16 cellular contexts compared by ENCODE assay signal in genomic region chr9:134618163-134618822, GRCh38. TPM values are rescaled to one million over a fixed set of nuclear protein-coding genes. Genes with fewer than 3 reads are reported as not detected.
DNase-seq lines count a peak whose midpoint lies in the region; ATAC-seq, FAIRE-seq and TF ChIP-seq lines count a peak whose summit lies in the region.
"Had no signal": no experiment of that assay in that cellular context is flagged by ENCODE, and none has a peak within 500 bp of the region (broad histone marks: within the 10 kb centered on the region; RNA-seq: fewer than 3 reads in every experiment).

No MANE protein-coding gene starts in this region.

- no peak overlapping the region for H3K4me3 Mint-ChIP-seq in natural killer cell treated with Interleukin-12 subunit alpha and Interleukin-12 subunit beta and Interleukin-15 and Interleukin-18, amount 100 ng/mL, for 72 hours
- H3K4me3 Mint-ChIP-seq in activated CD4-positive, alpha-beta T cell treated with anti-CD3 and anti-CD28 coated beads, Interleukin-2, amount 10 ng/mL, durations not matched to agents 24 days and 14 days: no peak overlapping the region
- H3K4me3 Mint-ChIP-seq: nephron had no signal

- no peak for TF ChIP-seq POLR2A in endothelial cell of umbilical vein (IDR thresholded peaks at IDR 0.05; ENCODE audit: low read depth, low read length)

- intact Hi-C loops in cardiac septum (cut with DNase I) (no loop called here), Right ventricle myocardium superior (cut with DNase I) (no loop called here), endothelial cell of umbilical vein (cut with micrococcal nuclease) (no loop called here), aorta (cut with DNase I) (no loop called here)
- intact Hi-C loops in activated CD4-positive, alpha-beta T cell treated with anti-CD3 and anti-CD28 coated beads, Interleukin-2, amount 10 ng/mL, durations not matched to agents 24 days and 14 days (cut with micrococcal nuclease): no loop called here

- no peak for ATAC-seq in Right ventricle myocardium superior (ENCODE audit: poor library complexity)
- no peak for ATAC-seq in natural killer cell treated with Interleukin-12 subunit alpha and Interleukin-12 subunit beta and Interleukin-15 and Interleukin-18, amount 100 ng/mL, for 72 hours
- no peak for ATAC-seq in aorta (ENCODE audit: low FRiP score)
- no peak for ATAC-seq in HG03565 (IDR thresholded peaks at IDR 0.05; ENCODE audit: unreplicated experiment)

- dilution Hi-C loops in endothelial cell of umbilical vein (cut with MboI; ENCODE audit: extremely low pct_ligation_motif_present, low sequenced_read_pairs): no loop called here

- no peaks in the 10 kb centered on the region for H3K4me1 Mint-ChIP-seq in natural killer cell treated with Interleukin-12 subunit alpha and Interleukin-12 subunit beta and Interleukin-15 and Interleukin-18, amount 100 ng/mL, for 72 hours (ENCODE audit: low read depth in 2 of 2)
- no peaks in the 10 kb centered on the region for H3K4me1 Mint-ChIP-seq in activated CD4-positive, alpha-beta T cell treated with anti-CD3 and anti-CD28 coated beads, Interleukin-2, amount 10 ng/mL, durations not matched to agents 24 days and 14 days

- CTCF ChIA-PET in endothelial cell of umbilical vein (lab: Charles Lee): interaction anchor here (0.7 to 1.2 kb wide), 4 partner anchors 16 to 169 kb away, joined by 3 to 4 read pairs (median 3); partner anchors contain the start of gene COL5A1

- no peak for TF ChIP-seq CTCF in endothelial cell of umbilical vein (IDR thresholded peaks at IDR 0.05; ENCODE audit: extremely low read depth in 1 of 2, insufficient read depth in 1 of 2, low read depth in 1 of 2, low read length in 2 of 2)

- H3K4me3 ChIP-seq in endothelial cell of umbilical vein (replicated peaks in 1 of 3; ENCODE audit: insufficient read depth in 1 of 3, low read depth in 1 of 3, low read length in 3 of 3) (no peak overlapping the region), aorta (ENCODE audit: low read length in 2 of 2) (no peak overlapping the region)
- H3K4me3 ChIP-seq: SK-N-MC, skin epidermis, stomach had no signal

- H3K27ac ChIP-seq in endothelial cell of umbilical vein (ENCODE audit: insufficient read depth, low read depth, low read length) (no peak overlapping the region), aorta (ENCODE audit: low read depth in 1 of 2, low read length in 2 of 2) (no peak overlapping the region)
- H3K27ac ChIP-seq: SK-N-MC, stomach had no signal

- H3K9ac ChIP-seq in endothelial cell of umbilical vein (replicated peaks; ENCODE audit: extremely low read depth, insufficient read depth, low read length): no peak overlapping the region

- no peaks in the 10 kb centered on the region for H3K79me2 ChIP-seq in endothelial cell of umbilical vein (ENCODE audit: control insufficient read depth, insufficient read depth, low read length)

- no peaks in the 10 kb centered on the region for H3K9me3 ChIP-seq in endothelial cell of umbilical vein (replicated peaks; ENCODE audit: control insufficient read depth, insufficient read depth, low read length)
- no peaks in the 10 kb centered on the region for H3K9me3 ChIP-seq in aorta (ENCODE audit: control insufficient read depth, low read length)

- no peak for FAIRE-seq in endothelial cell of umbilical vein (lab: Jason Lieb, UNC)

- BruUV-seq in endothelial cell of umbilical vein (replicated peaks; lab: Mats Ljungman, UMichigan): no TSS peak

- H3K4me1 ChIP-seq in endothelial cell of umbilical vein (ENCODE audit: control insufficient read depth, extremely low read depth, insufficient read depth, low read length): peaks cover 8% of the 10 kb centered on the region
- H3K4me1 ChIP-seq in aorta (ENCODE audit: control insufficient read depth in 1 of 2, insufficient read depth in 2 of 2, low read length in 2 of 2): no peaks in the 10 kb centered on the region

- 76 to 79% methylated on average over 17 of the region's 17 CpGs for WGBS in aorta, 2 donors

- H2AFZ ChIP-seq in endothelial cell of umbilical vein (ENCODE audit: low read depth, low read length): peak overlapping the region; percentile 43

- no peaks in the 10 kb centered on the region for H3K9me3 Mint-ChIP-seq in natural killer cell treated with Interleukin-12 subunit alpha and Interleukin-12 subunit beta and Interleukin-15 and Interleukin-18, amount 100 ng/mL, for 72 hours
- no peaks in the 10 kb centered on the region for H3K9me3 Mint-ChIP-seq in activated CD4-positive, alpha-beta T cell treated with anti-CD3 and anti-CD28 coated beads, Interleukin-2, amount 10 ng/mL, durations not matched to agents 24 days and 14 days

- H3K36me3 Mint-ChIP-seq in natural killer cell treated with Interleukin-12 subunit alpha and Interleukin-12 subunit beta and Interleukin-15 and Interleukin-18, amount 100 ng/mL, for 72 hours: no peaks in the 10 kb centered on the region
- H3K36me3 Mint-ChIP-seq in activated CD4-positive, alpha-beta T cell treated with anti-CD3 and anti-CD28 coated beads, Interleukin-2, amount 10 ng/mL, durations not matched to agents 24 days and 14 days (ENCODE audit: low read depth): no peaks in the 10 kb centered on the region

- H3K27ac Mint-ChIP-seq in natural killer cell treated with Interleukin-12 subunit alpha and Interleukin-12 subunit beta and Interleukin-15 and Interleukin-18, amount 100 ng/mL, for 72 hours: no peak overlapping the region
- no peak overlapping the region for H3K27ac Mint-ChIP-seq in activated CD4-positive, alpha-beta T cell treated with anti-CD3 and anti-CD28 coated beads, Interleukin-2, amount 10 ng/mL, durations not matched to agents 24 days and 14 days

- H3K9me1 ChIP-seq in endothelial cell of umbilical vein (replicated peaks; ENCODE audit: control insufficient read depth, extremely low read depth, insufficient read depth, low read length): no peaks in the 10 kb centered on the region

- H4K20me1 ChIP-seq in endothelial cell of umbilical vein (replicated peaks; ENCODE audit: control insufficient read depth, extremely low read depth, insufficient read depth, low read length): no peaks in the 10 kb centered on the region

- H3K4me2 ChIP-seq in endothelial cell of umbilical vein (ENCODE audit: insufficient read depth, low read length): no peak overlapping the region

- H3K36me3 ChIP-seq in endothelial cell of umbilical vein (ENCODE audit: control insufficient read depth in 2 of 2, extremely low read depth in 1 of 2, insufficient read depth in 2 of 2, low read length in 2 of 2) (no peaks in the 10 kb centered on the region), aorta (ENCODE audit: control insufficient read depth in 1 of 2, insufficient read depth in 2 of 2, low read length in 1 of 2) (no peaks in the 10 kb centered on the region)
- H3K36me3 ChIP-seq: stomach had no signal

- DNase-seq in cardiac septum (ENCODE audit: low spot score) (peak; percentile 71), Right ventricle myocardium superior (no peak), endothelial cell of umbilical vein (ENCODE audit: low read depth, low spot score) (peak; percentile 13), aorta (peak; percentile 50 to 73), DMS153 treated with DMSO at 0.1 percent for 48 hours (lab: John Stamatoyannopoulos, UW; ENCODE audit: unreplicated experiment) (no peak)
- peak; percentile 57 for DNase-seq in natural killer cell treated with Interleukin-12 subunit alpha and Interleukin-12 subunit beta and Interleukin-15 and Interleukin-18, amount 100 ng/mL, for 72 hours (ENCODE audit: low spot score)
- no peak for DNase-seq in activated CD4-positive, alpha-beta T cell treated with anti-CD3 and anti-CD28 coated beads, Interleukin-2, amount 10 ng/mL, durations not matched to agents 24 days and 14 days
- DNase-seq: GOT3, KBM-7, NCI-H1105 treated with DMSO at 0.1 percent for 48 hours, NCI-H2171 treated with DMSO at 0.1 percent for 48 hours, stomach had no signal

- H3K27me3 Mint-ChIP-seq in natural killer cell treated with Interleukin-12 subunit alpha and Interleukin-12 subunit beta and Interleukin-15 and Interleukin-18, amount 100 ng/mL, for 72 hours: peaks cover 2 to 6% of the 10 kb centered on the region in 2 donors
- no peaks in the 10 kb centered on the region for H3K27me3 Mint-ChIP-seq in activated CD4-positive, alpha-beta T cell treated with anti-CD3 and anti-CD28 coated beads, Interleukin-2, amount 10 ng/mL, durations not matched to agents 24 days and 14 days

- POLR2A ChIA-PET in endothelial cell of umbilical vein (lab: Charles Lee): interaction anchor here (0.6 kb wide), 1 partner anchor 841 kb away, joined by 3 read pairs; no protein-coding TSS in a partner anchor

- H3K27me3 ChIP-seq in endothelial cell of umbilical vein (ENCODE audit: control insufficient read depth in 2 of 2, insufficient read depth in 2 of 2, low read length in 2 of 2) (peaks cover 1 to 9% of the 10 kb centered on the region in 2 experiments), aorta (ENCODE audit: control insufficient read depth in 1 of 2, insufficient read depth in 2 of 2, low read length in 1 of 2) (no peaks in the 10 kb centered on the region)

TF ChIP-seq in endothelial cell of umbilical vein, 7 proteins besides CTCF, POLR2A, EP300 and RAD21 (continues in another document):
- TF ChIP-seq GATA2 (IDR thresholded peaks at IDR 0.05; ENCODE audit: insufficient read depth, insufficient read length, low read depth, low read length) (no peak), FOS (IDR thresholded peaks at IDR 0.05; ENCODE audit: borderline replicate concordance, insufficient read depth, low read length) (no peak), MYC (IDR thresholded peaks at IDR 0.05; ENCODE audit: low read depth, low read length) (no peak), MAX (IDR thresholded peaks at IDR 0.05; ENCODE audit: insufficient read depth, insufficient read length) (no peak), JUN (IDR thresholded peaks at IDR 0.05; ENCODE audit: borderline replicate concordance, insufficient read depth, insufficient read length, low read depth) (no peak)

RNA-seq across cellular contexts. Expression of gene COL5A1, which starts 23.3 kb away (rescaled TPM):
- total RNA-seq in cardiac septum: 21.6 TPM
- 12.7 TPM for total RNA-seq in Right ventricle myocardium superior
- total RNA-seq in endothelial cell of umbilical vein: 164 and 175 TPM in 2 replicates
- 97.4 and 102 TPM in 2 replicates for polyA plus RNA-seq in endothelial cell of umbilical vein
- polyA plus RNA-seq in endothelial cell of umbilical vein (2011; cell fraction: cytosol; rRNA removed): 104 and 105 TPM in 2 replicates
- polyA plus RNA-seq in endothelial cell of umbilical vein (2011; cell fraction: nucleus; rRNA removed): 264 and 309 TPM in 2 replicates
- polyA plus RNA-seq in endothelial cell of umbilical vein (2012): 168 and 382 TPM in 2 replicates
- polyA minus RNA-seq in endothelial cell of umbilical vein: 111 and 113 TPM in 2 replicates
- 29.8 TPM for polyA minus RNA-seq in endothelial cell of umbilical vein (2011; cell fraction: cytosol; rRNA and poly(A)+ RNA removed)
- 81.2 and 123 TPM in 2 replicates for polyA minus RNA-seq in endothelial cell of umbilical vein (2011; cell fraction: nucleus; rRNA and poly(A)+ RNA removed)
- total RNA-seq in natural killer cell treated with Interleukin-12 subunit alpha and Interleukin-12 subunit beta and Interleukin-15 and Interleukin-18, amount 100 ng/mL, for 72 hours: not detected
- 100 to 1,000 TPM; 108 to 159 TPM for total RNA-seq in aorta
- 10 to 100 TPM; 18.7 to 57.7 TPM for polyA plus RNA-seq in aorta
- total RNA-seq in activated CD4-positive, alpha-beta T cell treated with anti-CD3 and anti-CD28 coated beads, Interleukin-2, amount 10 ng/mL, durations not matched to agents 24 days and 14 days: not detected in 2 replicates

Comparison
In these comparisons a context has a peak if more than half of its experiments do, and no peak if none do; other contexts are left out.
1. DNase-seq: peak in cardiac septum (single experiment), endothelial cell of umbilical vein (single experiment), natural killer cell treated with Interleukin-12 subunit alpha and Interleukin-12 subunit beta and Interleukin-15 and Interleukin-18, amount 100 ng/mL, for 72 hours (single experiment) and aorta (2 of 2); none in Right ventricle myocardium superior (single experiment), DMS153 treated with DMSO at 0.1 percent for 48 hours (single experiment) and activated CD4-positive, alpha-beta T cell treated with anti-CD3 and anti-CD28 coated beads, Interleukin-2, amount 10 ng/mL, durations not matched to agents 24 days and 14 days (single experiment).
2. RNA of gene COL5A1, which starts 23.3 kb away (total RNA-seq): 164 to 175 TPM in endothelial cell of umbilical vein, 108 to 159 TPM in aorta, 21.6 TPM in cardiac septum (single experiment) and 12.7 TPM in Right ventricle myocardium superior (single experiment); not detected in activated CD4-positive, alpha-beta T cell treated with anti-CD3 and anti-CD28 coated beads, Interleukin-2, amount 10 ng/mL, durations not matched to agents 24 days and 14 days and not detected in natural killer cell treated with Interleukin-12 subunit alpha and Interleukin-12 subunit beta and Interleukin-15 and Interleukin-18, amount 100 ng/mL, for 72 hours; every median in the first group is over 10 times any median in the second.